22 cellular contexts compared by ENCODE assay signal in the genomic region with DNA sequence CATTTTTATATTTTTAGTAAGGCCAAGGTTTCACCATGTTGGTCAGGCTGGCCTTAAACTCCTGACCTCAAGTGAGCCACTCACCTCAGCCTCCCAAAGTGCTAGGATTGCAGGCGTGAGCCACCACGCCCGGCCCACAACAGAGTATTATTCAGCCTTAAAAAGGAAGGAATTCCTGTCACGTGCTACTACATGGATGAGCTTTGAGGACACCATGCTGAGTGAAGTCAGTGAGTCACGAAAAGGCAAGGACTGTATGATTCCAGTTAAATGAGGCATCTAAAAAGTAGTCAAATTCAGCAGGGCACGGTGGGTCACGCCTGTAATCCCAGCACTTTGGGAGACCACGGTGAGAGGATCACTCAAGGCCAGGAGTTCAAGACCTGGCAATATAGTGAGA. TPM values are rescaled to one million over a fixed set of nuclear protein-coding genes. Genes with fewer than 3 reads are reported as not detected.
DNase-seq lines count a peak whose midpoint lies in the region; ATAC-seq and TF ChIP-seq lines count a peak whose summit lies in the region.
"Had no signal": no experiment of that assay in that cellular context is flagged by ENCODE, and none has a peak within 500 bp of the region (broad histone marks: within the 10 kb centered on the region; RNA-seq: fewer than 3 reads in every experiment).

No MANE protein-coding gene starts in this region.

- TF ChIP-seq EP300 in Ishikawa (IDR thresholded peaks at IDR 0.05; ENCODE audit: borderline replicate concordance): no peak

- intact Hi-C loops in breast epithelium (cut with DNase I; ENCODE audit: low total_unique reads): no loop called here

- H3K36me3 ChIP-seq in breast epithelium: no peaks in the 10 kb centered on the region
- H3K36me3 ChIP-seq: ovary had no signal

- H3K27ac ChIP-seq in breast epithelium: peak overlapping the region; percentile 81 to 92
- H3K27ac ChIP-seq: ovary had no signal

- TF ChIP-seq POLR2A in breast epithelium (IDR thresholded peaks at IDR 0.05): no peak

- no peaks in the 10 kb centered on the region for H3K27me3 ChIP-seq in breast epithelium
- H3K27me3 ChIP-seq: ovary, sigmoid colon had no signal

- TF ChIP-seq CTCF in breast epithelium (IDR thresholded peaks at IDR 0.05): no peak

- DNase-seq in A172 (ENCODE audit: low spot score) (peak; percentile 55), breast epithelium (ENCODE audit: low spot score in 2 of 2) (no peak), lung microvascular endothelial cell (ENCODE audit: low read depth in 2 of 2) (peak; percentile 55 to 76), RPMI8226 (no peak), hypothalamus (lab: John Stamatoyannopoulos, UW) (no peak)
- no peak for DNase-seq in stimulated activated CD4-positive, alpha-beta T cell treated with anti-CD3 and anti-CD28 coated beads, Interleukin-12 subunit alpha, Interleukin-12 subunit beta, amount 100 ng/mL, for 4 hours
- DNase-seq: activated naive CD8-positive, alpha-beta T cell treated with anti-CD3 and anti-CD28 coated beads, Interleukin-2, amount 10 ng/mL, durations not matched to agents 7 days and 5 days; DMS 273 treated with DMSO at 0.1 percent for 48 hours; erythroblast; naive B cell; NCI-H187; NCI-H2227 treated with DMSO at 0.1 percent for 48 hours; ovary; sigmoid colon; stimulated activated CD4-positive, alpha-beta T cell treated with anti-CD3 and anti-CD28 coated beads, Interleukin-2, amount 100 ng/mL, for 24 hours; stimulated activated naive CD8-positive, alpha-beta T cell treated with anti-CD3 and anti-CD28 coated beads, Interleukin-15, Interleukin-2, amounts not matched to agents 100 U/mL and 50 U/mL, for 24 hours; T-helper 9 cell had no signal

- H3K4me3 ChIP-seq in breast epithelium: no peak overlapping the region
- H3K4me3 ChIP-seq: ovary, sigmoid colon had no signal

- no peak for ATAC-seq in GM18502 (IDR thresholded peaks at IDR 0.05; ENCODE audit: poor library complexity, unreplicated experiment)
- ATAC-seq: activated T-helper 17 cell treated with anti-CD3 and anti-CD28 coated beads, Interleukin-2, amount 50 U/mL, for 72 hours; stimulated activated naive CD8-positive, alpha-beta T cell treated with anti-CD3 and anti-CD28 coated beads, Interleukin-15, Interleukin-2, amounts not matched to agents 100 U/mL and 50 U/mL, for 24 hours had no signal

- TF ChIP-seq RAD21 in Ishikawa (IDR thresholded peaks at IDR 0.05; ENCODE audit: low read depth): no peak

- peaks cover 11 to 47% of the 10 kb centered on the region in 2 donors for H3K4me1 ChIP-seq in breast epithelium

- no peaks in the 10 kb centered on the region for H3K9me3 ChIP-seq in breast epithelium
- H3K9me3 ChIP-seq: ovary, sigmoid colon had no signal

TF ChIP-seq in Ishikawa, 13 proteins besides CTCF, POLR2A, EP300 and RAD21:
- TF ChIP-seq, protein P1, sequence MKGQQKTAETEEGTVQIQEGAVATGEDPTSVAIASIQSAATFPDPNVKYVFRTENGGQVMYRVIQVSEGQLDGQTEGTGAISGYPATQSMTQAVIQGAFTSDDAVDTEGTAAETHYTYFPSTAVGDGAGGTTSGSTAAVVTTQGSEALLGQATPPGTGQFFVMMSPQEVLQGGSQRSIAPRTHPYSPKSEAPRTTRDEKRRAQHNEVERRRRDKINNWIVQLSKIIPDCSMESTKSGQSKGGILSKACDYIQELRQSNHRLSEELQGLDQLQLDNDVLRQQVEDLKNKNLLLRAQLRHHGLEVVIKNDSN (IDR thresholded peaks at IDR 0.05): 0 out of 2 replicates have a peak, but pooled peaks have one; percentile 48
- TF ChIP-seq, protein P2, sequence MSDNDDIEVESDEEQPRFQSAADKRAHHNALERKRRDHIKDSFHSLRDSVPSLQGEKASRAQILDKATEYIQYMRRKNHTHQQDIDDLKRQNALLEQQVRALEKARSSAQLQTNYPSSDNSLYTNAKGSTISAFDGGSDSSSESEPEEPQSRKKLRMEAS (IDR thresholded peaks at IDR 0.05): no peak
- TF ChIP-seq TEAD4 (IDR thresholded peaks at IDR 0.05): 0 out of 2 replicates have a peak, but pooled peaks have one; percentile 5

RNA-seq across cellular contexts. Expression of a gene that starts 9.7 kb away (rescaled TPM):
- total RNA-seq in A172 (2014; rRNA removed; shearing (Covaris generic)): not detected in 2 replicates
- total RNA-seq in breast epithelium (10 to 100 TPM in 1 of 3 donors, under 1 TPM in 1, not detected in 1; 0.32 to 13.0 TPM), lung microvascular endothelial cell (0.44 TPM in 1 of 2 replicates, not detected in the other)
- total RNA-seq: activated naive CD8-positive, alpha-beta T cell treated with anti-CD3 and anti-CD28 coated beads, Interleukin-2, amount 10 ng/mL, durations not matched to agents 7 days and 5 days; activated T-helper 17 cell treated with anti-CD3 and anti-CD28 coated beads, Interleukin-2, amount 50 U/mL, for 72 hours; liver; urinary bladder had no signal

RNA-seq across cellular contexts. Expression of a gene that starts 29.3 kb away (rescaled TPM):
- total RNA-seq in A172 (2014; rRNA removed; shearing (Covaris generic)): 46.5 and 67.3 TPM in 2 replicates
- 10 to 100 TPM; 50.7 to 74.7 (median 59.7) TPM for total RNA-seq in breast epithelium
- total RNA-seq in lung microvascular endothelial cell: 29.2 and 30.3 TPM in 2 replicates

RNA-seq across cellular contexts. Expression of a gene that starts 37.9 kb away (rescaled TPM):
- 14.5 and 17.8 TPM in 2 replicates for total RNA-seq in A172 (2014; rRNA removed; shearing (Covaris generic))
- total RNA-seq in breast epithelium: 10 to 100 TPM; 41.6 to 61.0 (median 48.1) TPM
- 11.6 and 21.4 TPM in 2 replicates for total RNA-seq in lung microvascular endothelial cell

RNA-seq across cellular contexts. Expression of a gene that starts 44.3 kb away (rescaled TPM):
- total RNA-seq in A172 (2014; rRNA removed; shearing (Covaris generic)): 229 and 262 TPM in 2 replicates
- total RNA-seq in breast epithelium (10 to 100 TPM; 79.4 to 83.0 (median 81.0) TPM), lung microvascular endothelial cell (66.5 and 84.3 TPM in 2 replicates)

Comparison
In these comparisons a context has a peak if more than half of its experiments do, and no peak if none do; other contexts are left out.
1. DNase-seq: peak in A172 (single experiment) and lung microvascular endothelial cell (2 of 2); none in breast epithelium (0 of 2), RPMI8226 (single experiment), stimulated activated CD4-positive, alpha-beta T cell treated with anti-CD3 and anti-CD28 coated beads, Interleukin-12 subunit alpha, Interleukin-12 subunit beta, amount 100 ng/mL, for 4 hours (single experiment) and hypothalamus (0 of 51).